In the genomic region with DNA sequence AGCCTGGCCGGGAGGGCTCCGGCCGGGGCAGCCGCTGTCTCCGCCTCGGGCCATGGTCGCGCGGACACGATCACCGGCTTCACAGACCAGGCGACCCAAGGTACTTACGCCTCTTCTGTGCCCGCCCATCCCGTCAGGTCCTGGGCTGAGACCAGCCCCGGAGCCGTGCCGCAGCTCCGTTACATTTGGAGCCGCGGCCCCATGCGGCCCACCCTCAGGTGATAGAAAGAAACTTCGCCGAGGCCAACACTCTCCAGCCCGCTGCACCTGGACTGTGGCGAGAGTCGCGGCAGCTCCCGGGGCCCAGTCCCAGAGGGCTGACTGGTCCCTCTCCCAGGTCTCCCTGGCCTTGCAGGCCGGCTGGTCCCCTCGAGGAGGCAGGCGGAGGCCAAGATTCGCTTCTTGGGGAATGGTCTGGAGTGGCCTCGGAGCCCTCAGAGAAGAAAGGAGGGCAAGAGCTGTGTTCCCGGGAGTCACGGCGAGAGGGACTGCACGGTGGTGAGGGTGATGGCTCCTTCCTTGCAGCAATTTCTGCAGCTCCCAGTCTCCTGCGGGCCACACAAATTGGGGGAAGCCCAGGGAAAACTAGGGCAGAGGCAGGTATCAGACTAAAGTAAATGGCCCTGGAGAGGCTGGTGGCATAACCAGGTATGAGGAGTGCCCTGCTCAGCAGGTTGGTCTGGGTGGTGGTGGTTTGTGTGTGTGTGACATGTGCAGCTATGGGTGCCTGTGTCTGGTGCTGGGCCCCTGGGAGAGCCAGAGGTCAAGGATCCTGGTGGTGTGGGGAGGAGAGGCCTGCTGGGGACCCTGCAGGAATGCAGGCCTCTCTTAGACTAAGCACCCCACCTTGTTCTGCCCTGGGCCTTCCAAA, we compare ENCODE assay signal across 1 cellular context.
A peak's percentile ranks its signal among the peaks of the same experiment; 100 is the strongest.
TF ChIP-seq lines count a peak whose summit lies in the region.

No MANE protein-coding gene starts in this region.

TF ChIP-seq in HepG2, 621 proteins besides CTCF, POLR2A, EP300 and RAD21 (continued from another document and continues in another):
- TF ChIP-seq, protein P1, sequence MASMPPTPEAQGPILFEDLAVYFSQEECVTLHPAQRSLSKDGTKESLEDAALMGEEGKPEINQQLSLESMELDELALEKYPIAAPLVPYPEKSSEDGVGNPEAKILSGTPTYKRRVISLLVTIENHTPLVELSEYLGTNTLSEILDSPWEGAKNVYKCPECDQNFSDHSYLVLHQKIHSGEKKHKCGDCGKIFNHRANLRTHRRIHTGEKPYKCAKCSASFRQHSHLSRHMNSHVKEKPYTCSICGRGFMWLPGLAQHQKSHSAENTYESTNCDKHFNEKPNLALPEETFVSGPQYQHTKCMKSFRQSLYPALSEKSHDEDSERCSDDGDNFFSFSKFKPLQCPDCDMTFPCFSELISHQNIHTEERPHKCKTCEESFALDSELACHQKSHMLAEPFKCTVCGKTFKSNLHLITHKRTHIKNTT (CRISPR knock-in tag; IDR thresholded peaks at IDR 0.05): no peak
- TF ChIP-seq, protein P2, sequence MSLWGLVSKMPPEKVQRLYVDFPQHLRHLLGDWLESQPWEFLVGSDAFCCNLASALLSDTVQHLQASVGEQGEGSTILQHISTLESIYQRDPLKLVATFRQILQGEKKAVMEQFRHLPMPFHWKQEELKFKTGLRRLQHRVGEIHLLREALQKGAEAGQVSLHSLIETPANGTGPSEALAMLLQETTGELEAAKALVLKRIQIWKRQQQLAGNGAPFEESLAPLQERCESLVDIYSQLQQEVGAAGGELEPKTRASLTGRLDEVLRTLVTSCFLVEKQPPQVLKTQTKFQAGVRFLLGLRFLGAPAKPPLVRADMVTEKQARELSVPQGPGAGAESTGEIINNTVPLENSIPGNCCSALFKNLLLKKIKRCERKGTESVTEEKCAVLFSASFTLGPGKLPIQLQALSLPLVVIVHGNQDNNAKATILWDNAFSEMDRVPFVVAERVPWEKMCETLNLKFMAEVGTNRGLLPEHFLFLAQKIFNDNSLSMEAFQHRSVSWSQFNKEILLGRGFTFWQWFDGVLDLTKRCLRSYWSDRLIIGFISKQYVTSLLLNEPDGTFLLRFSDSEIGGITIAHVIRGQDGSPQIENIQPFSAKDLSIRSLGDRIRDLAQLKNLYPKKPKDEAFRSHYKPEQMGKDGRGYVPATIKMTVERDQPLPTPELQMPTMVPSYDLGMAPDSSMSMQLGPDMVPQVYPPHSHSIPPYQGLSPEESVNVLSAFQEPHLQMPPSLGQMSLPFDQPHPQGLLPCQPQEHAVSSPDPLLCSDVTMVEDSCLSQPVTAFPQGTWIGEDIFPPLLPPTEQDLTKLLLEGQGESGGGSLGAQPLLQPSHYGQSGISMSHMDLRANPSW (CRISPR knock-in tag; IDR thresholded peaks at IDR 0.05; ENCODE audit: borderline replicate concordance): no peak
- TF ChIP-seq ZNF562 (CRISPR knock-in tag; IDR thresholded peaks at IDR 0.05; ENCODE audit: borderline replicate concordance) (no peak), MBD4 (IDR thresholded peaks at IDR 0.05; ENCODE audit: borderline replicate concordance, low read length) (no peak), NR1H2 (CRISPR knock-in tag; IDR thresholded peaks at IDR 0.05; ENCODE audit: borderline replicate concordance, low read depth) (no peak), ZNF747 (CRISPR knock-in tag; IDR thresholded peaks at IDR 0.05; ENCODE audit: borderline replicate concordance) (no peak; the same call in 1 of the 2 replicates), MIXL1 (CRISPR knock-in tag; IDR thresholded peaks at IDR 0.05) (no peak), ZBTB42 (CRISPR knock-in tag; IDR thresholded peaks at IDR 0.05) (no peak), ZNF530 (CRISPR knock-in tag; IDR thresholded peaks at IDR 0.05; ENCODE audit: low read depth) (0 out of 2 replicates have a peak, but pooled peaks have one; percentile 29), ZNF432 (CRISPR knock-in tag; IDR thresholded peaks at IDR 0.05; ENCODE audit: borderline replicate concordance) (no peak), FOXK1 (CRISPR knock-in tag; IDR thresholded peaks at IDR 0.05; ENCODE audit: borderline replicate concordance, low read depth) (no peak), EEA1 (CRISPR knock-in tag; IDR thresholded peaks at IDR 0.05; ENCODE audit: borderline replicate concordance) (no peak), MAFF (IDR thresholded peaks at IDR 0.05; ENCODE audit: low read depth, low read length) (no peak), TCF7L2 (IDR thresholded peaks at IDR 0.05; ENCODE audit: low read depth, low read length) (no peak), JUN (CRISPR knock-in tag; IDR thresholded peaks at IDR 0.05) (no peak), GATAD1 (CRISPR knock-in tag; IDR thresholded peaks at IDR 0.05) (no peak), TCF7 (IDR thresholded peaks at IDR 0.05; ENCODE audit: low read depth) (no peak)
- TF ChIP-seq, protein P3, sequence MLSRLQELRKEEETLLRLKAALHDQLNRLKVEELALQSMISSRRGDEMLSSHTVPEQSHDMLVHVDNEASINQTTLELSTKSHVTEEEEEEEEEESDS (CRISPR knock-in tag; IDR thresholded peaks at IDR 0.05; ENCODE audit: borderline replicate concordance): no peak
- TF ChIP-seq, protein P4, sequence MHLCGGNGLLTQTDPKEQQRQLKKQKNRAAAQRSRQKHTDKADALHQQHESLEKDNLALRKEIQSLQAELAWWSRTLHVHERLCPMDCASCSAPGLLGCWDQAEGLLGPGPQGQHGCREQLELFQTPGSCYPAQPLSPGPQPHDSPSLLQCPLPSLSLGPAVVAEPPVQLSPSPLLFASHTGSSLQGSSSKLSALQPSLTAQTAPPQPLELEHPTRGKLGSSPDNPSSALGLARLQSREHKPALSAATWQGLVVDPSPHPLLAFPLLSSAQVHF (CRISPR knock-in tag; IDR thresholded peaks at IDR 0.05): no peak
- TF ChIP-seq, protein P5, sequence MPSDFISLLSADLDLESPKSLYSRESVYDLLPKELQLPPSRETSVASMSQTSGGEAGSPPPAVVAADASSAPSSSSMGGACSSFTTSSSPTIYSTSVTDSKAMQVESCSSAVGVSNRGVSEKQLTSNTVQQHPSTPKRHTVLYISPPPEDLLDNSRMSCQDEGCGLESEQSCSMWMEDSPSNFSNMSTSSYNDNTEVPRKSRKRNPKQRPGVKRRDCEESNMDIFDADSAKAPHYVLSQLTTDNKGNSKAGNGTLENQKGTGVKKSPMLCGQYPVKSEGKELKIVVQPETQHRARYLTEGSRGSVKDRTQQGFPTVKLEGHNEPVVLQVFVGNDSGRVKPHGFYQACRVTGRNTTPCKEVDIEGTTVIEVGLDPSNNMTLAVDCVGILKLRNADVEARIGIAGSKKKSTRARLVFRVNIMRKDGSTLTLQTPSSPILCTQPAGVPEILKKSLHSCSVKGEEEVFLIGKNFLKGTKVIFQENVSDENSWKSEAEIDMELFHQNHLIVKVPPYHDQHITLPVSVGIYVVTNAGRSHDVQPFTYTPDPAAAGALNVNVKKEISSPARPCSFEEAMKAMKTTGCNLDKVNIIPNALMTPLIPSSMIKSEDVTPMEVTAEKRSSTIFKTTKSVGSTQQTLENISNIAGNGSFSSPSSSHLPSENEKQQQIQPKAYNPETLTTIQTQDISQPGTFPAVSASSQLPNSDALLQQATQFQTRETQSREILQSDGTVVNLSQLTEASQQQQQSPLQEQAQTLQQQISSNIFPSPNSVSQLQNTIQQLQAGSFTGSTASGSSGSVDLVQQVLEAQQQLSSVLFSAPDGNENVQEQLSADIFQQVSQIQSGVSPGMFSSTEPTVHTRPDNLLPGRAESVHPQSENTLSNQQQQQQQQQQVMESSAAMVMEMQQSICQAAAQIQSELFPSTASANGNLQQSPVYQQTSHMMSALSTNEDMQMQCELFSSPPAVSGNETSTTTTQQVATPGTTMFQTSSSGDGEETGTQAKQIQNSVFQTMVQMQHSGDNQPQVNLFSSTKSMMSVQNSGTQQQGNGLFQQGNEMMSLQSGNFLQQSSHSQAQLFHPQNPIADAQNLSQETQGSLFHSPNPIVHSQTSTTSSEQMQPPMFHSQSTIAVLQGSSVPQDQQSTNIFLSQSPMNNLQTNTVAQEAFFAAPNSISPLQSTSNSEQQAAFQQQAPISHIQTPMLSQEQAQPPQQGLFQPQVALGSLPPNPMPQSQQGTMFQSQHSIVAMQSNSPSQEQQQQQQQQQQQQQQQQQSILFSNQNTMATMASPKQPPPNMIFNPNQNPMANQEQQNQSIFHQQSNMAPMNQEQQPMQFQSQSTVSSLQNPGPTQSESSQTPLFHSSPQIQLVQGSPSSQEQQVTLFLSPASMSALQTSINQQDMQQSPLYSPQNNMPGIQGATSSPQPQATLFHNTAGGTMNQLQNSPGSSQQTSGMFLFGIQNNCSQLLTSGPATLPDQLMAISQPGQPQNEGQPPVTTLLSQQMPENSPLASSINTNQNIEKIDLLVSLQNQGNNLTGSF (CRISPR knock-in tag; IDR thresholded peaks at IDR 0.05): 0 out of 2 replicates have a peak, but pooled peaks have one; percentile 31
- TF ChIP-seq, protein P6, sequence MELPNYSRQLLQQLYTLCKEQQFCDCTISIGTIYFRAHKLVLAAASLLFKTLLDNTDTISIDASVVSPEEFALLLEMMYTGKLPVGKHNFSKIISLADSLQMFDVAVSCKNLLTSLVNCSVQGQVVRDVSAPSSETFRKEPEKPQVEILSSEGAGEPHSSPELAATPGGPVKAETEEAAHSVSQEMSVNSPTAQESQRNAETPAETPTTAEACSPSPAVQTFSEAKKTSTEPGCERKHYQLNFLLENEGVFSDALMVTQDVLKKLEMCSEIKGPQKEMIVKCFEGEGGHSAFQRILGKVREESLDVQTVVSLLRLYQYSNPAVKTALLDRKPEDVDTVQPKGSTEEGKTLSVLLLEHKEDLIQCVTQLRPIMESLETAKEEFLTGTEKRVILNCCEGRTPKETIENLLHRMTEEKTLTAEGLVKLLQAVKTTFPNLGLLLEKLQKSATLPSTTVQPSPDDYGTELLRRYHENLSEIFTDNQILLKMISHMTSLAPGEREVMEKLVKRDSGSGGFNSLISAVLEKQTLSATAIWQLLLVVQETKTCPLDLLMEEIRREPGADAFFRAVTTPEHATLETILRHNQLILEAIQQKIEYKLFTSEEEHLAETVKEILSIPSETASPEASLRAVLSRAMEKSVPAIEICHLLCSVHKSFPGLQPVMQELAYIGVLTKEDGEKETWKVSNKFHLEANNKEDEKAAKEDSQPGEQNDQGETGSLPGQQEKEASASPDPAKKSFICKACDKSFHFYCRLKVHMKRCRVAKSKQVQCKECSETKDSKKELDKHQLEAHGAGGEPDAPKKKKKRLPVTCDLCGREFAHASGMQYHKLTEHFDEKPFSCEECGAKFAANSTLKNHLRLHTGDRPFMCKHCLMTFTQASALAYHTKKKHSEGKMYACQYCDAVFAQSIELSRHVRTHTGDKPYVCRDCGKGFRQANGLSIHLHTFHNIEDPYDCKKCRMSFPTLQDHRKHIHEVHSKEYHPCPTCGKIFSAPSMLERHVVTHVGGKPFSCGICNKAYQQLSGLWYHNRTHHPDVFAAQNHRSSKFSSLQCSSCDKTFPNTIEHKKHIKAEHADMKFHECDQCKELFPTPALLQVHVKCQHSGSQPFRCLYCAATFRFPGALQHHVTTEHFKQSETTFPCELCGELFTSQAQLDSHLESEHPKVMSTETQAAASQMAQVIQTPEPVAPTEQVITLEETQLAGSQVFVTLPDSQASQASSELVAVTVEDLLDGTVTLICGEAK (IDR thresholded peaks at IDR 0.05): no peak
- TF ChIP-seq, protein P6 (CRISPR knock-in tag; IDR thresholded peaks at IDR 0.05): 0 out of 2 replicates have a peak, but pooled peaks have one; percentile 17
- TF ChIP-seq, protein P7, sequence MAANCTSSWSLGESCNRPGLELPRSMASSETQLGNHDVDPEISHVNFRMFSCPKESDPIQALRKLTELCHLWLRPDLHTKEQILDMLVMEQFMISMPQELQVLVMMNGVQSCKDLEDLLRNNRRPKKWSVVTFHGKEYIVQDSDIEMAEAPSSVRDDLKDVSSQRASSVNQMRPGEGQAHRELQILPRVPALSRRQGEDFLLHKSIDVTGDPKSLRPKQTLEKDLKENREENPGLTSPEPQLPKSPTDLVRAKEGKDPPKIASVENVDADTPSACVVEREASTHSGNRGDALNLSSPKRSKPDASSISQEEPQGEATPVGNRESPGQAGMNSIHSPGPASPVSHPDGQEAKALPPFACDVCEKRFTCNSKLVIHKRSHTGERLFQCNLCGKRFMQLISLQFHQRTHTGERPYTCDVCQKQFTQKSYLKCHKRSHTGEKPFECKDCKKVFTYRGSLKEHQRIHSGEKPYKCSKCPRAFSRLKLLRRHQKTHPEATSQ (CRISPR knock-in tag; IDR thresholded peaks at IDR 0.05; ENCODE audit: borderline replicate concordance): no peak; the same call in 1 of the 2 replicates
